In genomic region chr5:172402531-172403190, GRCh38 we compare ENCODE assay signal across 14 cellular contexts. TPM values are rescaled to one million over a fixed set of nuclear protein-coding genes. Genes with fewer than 3 reads are reported as not detected.
A peak's percentile ranks its signal among the peaks of the same experiment; 100 is the strongest.
DNase-seq lines count a peak whose midpoint lies in the region; ATAC-seq and TF ChIP-seq lines count a peak whose summit lies in the region.
"Had no signal": no experiment of that assay in that cellular context is flagged by ENCODE, and none has a peak within 500 bp of the region (broad histone marks: within the 10 kb centered on the region; RNA-seq: fewer than 3 reads in every experiment).

No MANE protein-coding gene starts in this region.

- no peak overlapping the region for H3K4me3 ChIP-seq in endodermal cell (ENCODE audit: low read length)
- H3K4me3 ChIP-seq in testis: no peak overlapping the region

- H3K4me1 Mint-ChIP-seq in endodermal cell (no peaks in the 10 kb centered on the region), nephron (peaks cover 80% of the 10 kb centered on the region)
- H3K4me1 Mint-ChIP-seq: activated naive CD4-positive, alpha-beta T cell treated with anti-CD3 and anti-CD28 coated beads, Interleukin-2, amount 50 U/mL, for 24 hours; memory B cell had no signal

- CTCF ChIA-PET in RWPE1 (lab: Yijun Ruan, JAX): interaction anchor here (0.5 kb wide), 1 partner anchor 509 kb away, joined by 3 read pairs; no protein-coding TSS in a partner anchor

- H3K27me3 Mint-ChIP-seq in endodermal cell (ENCODE audit: insufficient read depth) (no peaks in the 10 kb centered on the region), nephron (ENCODE audit: low read depth) (no peaks in the 10 kb centered on the region)
- H3K27me3 Mint-ChIP-seq: activated naive CD4-positive, alpha-beta T cell treated with anti-CD3 and anti-CD28 coated beads, Interleukin-2, amount 50 U/mL, for 24 hours had no signal

- peaks cover 55% of the 10 kb centered on the region for H3K9me3 Mint-ChIP-seq in endodermal cell
- peaks cover 11% of the 10 kb centered on the region for H3K9me3 Mint-ChIP-seq in nephron
- H3K9me3 Mint-ChIP-seq: activated naive CD4-positive, alpha-beta T cell treated with anti-CD3 and anti-CD28 coated beads, Interleukin-2, amount 50 U/mL, for 24 hours had no signal

- H3K4me1 ChIP-seq in endodermal cell (ENCODE audit: control insufficient read depth, insufficient read depth, low read length) (no peaks in the 10 kb centered on the region), testis (peaks cover 43% of the 10 kb centered on the region)

- H3K36me3 ChIP-seq in endodermal cell (ENCODE audit: control insufficient read depth, insufficient read depth, low read length) (peaks cover 87% of the 10 kb centered on the region), testis (ENCODE audit: low read depth, missing control alignments) (no peaks in the 10 kb centered on the region)

- no peak for TF ChIP-seq POLR2A in testis (IDR thresholded peaks at IDR 0.05)

- H3K9me3 ChIP-seq in endodermal cell (ENCODE audit: control insufficient read depth, low read length) (peaks cover 41% of the 10 kb centered on the region), testis (no peaks in the 10 kb centered on the region)

- TF ChIP-seq CTCF in RWPE1 (conservative IDR thresholded peaks at IDR 0.05; ENCODE audit: low read depth) (no peak), endodermal cell (conservative IDR thresholded peaks at IDR 0.05) (no peak), nephron (IDR thresholded peaks at IDR 0.05; ENCODE audit: unreplicated experiment in 3 of 3) (no peak), testis (IDR thresholded peaks at IDR 0.05) (no peak), GM20000 (IDR thresholded peaks at IDR 0.05; ENCODE audit: extremely low read depth, missing control alignments) (no peak)

- H3K27ac Mint-ChIP-seq in endodermal cell (no peak overlapping the region), nephron (peak overlapping the region; percentile 98 to 100 (median 100))
- H3K27ac Mint-ChIP-seq: activated naive CD4-positive, alpha-beta T cell treated with anti-CD3 and anti-CD28 coated beads, Interleukin-2, amount 50 U/mL, for 24 hours; memory B cell had no signal

- POLR2A ChIA-PET in RWPE1 (lab: Yijun Ruan, JAX; ENCODE audit: low non-redundant PET): no interaction called here

- DNase-seq in RWPE1 (ENCODE audit: low spot score) (no peak), endodermal cell (no peak), testis (no peak), NCI-H748 treated with DMSO at 0.1 percent for 48 hours (lab: John Stamatoyannopoulos, UW) (no peak), GM20000 (ENCODE audit: low spot score) (no peak)
- DNase-seq: DMS79 treated with DMSO at 0.1 percent for 48 hours, NCI-H1092, NCI-H2171 had no signal

- H3K27ac ChIP-seq in RWPE1 (peak overlapping the region; percentile 27), endodermal cell (ENCODE audit: low read depth, low read length) (peak overlapping the region; percentile 94), testis (peak overlapping the region; percentile 87 to 91)
- H3K27ac ChIP-seq: C4-2B had no signal

- ATAC-seq in GM18520 (IDR thresholded peaks at IDR 0.05; ENCODE audit: unreplicated experiment) (no peak), GM21717 (IDR thresholded peaks at IDR 0.05; ENCODE audit: unreplicated experiment) (no peak)

- no peak overlapping the region for H3K9ac ChIP-seq in endodermal cell (ENCODE audit: extremely low read depth, low read length, poor library complexity, severe bottlenecking)

- H3K27me3 ChIP-seq in endodermal cell (ENCODE audit: control insufficient read depth, insufficient read depth, low read length, poor library complexity, severe bottlenecking) (no peaks in the 10 kb centered on the region), testis (no peaks in the 10 kb centered on the region)

- WGBS in endodermal cell (ENCODE audit: insufficient coverage in 1 of 2, insufficient read length in 1 of 2), 2 experiments: 90 to 94% methylated on average over 5 to 13 of the region's 13 CpGs
- 67 to 76% methylated on average over 9 to 13 of the region's 13 CpGs for WGBS in testis, 2 donors

- no peak overlapping the region for H3K4me3 Mint-ChIP-seq in endodermal cell
- H3K4me3 Mint-ChIP-seq in nephron: peak overlapping the region in 1 of 3 experiments; percentile 11
- H3K4me3 Mint-ChIP-seq: activated naive CD4-positive, alpha-beta T cell treated with anti-CD3 and anti-CD28 coated beads, Interleukin-2, amount 50 U/mL, for 24 hours; memory B cell had no signal

- peaks cover 91% of the 10 kb centered on the region for H3K36me3 Mint-ChIP-seq in endodermal cell (ENCODE audit: low read depth)
- peaks cover 80% of the 10 kb centered on the region for H3K36me3 Mint-ChIP-seq in nephron (ENCODE audit: low read depth)
- H3K36me3 Mint-ChIP-seq: memory B cell had no signal

- intact Hi-C loops in testis (cut with DNase I; ENCODE audit: low total_unique reads): no loop called here

RNA-seq across cellular contexts. Expression of gene SH3PXD2B, which starts 51.7 kb away (rescaled TPM):
- total RNA-seq in endodermal cell (10 to 100 TPM; 62.2 to 74.9 TPM), testis (10 to 100 TPM; 18.3 to 29.4 TPM)
- 46.2 TPM for polyA plus RNA-seq in endodermal cell (2013, experiment 1 of 2)
- polyA plus RNA-seq in endodermal cell (2013, experiment 2 of 2): 45.0 TPM
- 20.2 TPM for polyA plus RNA-seq in testis (ENCODE audit: insufficient read depth, low read depth, low replicate concordance)

Comparison
In these comparisons a context has a peak if more than half of its experiments do, and no peak if none do; other contexts are left out.
1. H3K27ac ChIP-seq: peak in every context shown above with its lines; median percentile 94 in endodermal cell; 89 in testis; 27 in RWPE1.